Comparison of ENCODE assay signal across 1 cellular context in genomic region chr16:11431915-11432465, GRCh38.
TF ChIP-seq lines count a peak whose summit lies in the region.

No MANE protein-coding gene starts in this region.

TF ChIP-seq in HepG2, 621 proteins besides CTCF, POLR2A, EP300 and RAD21 (continued from another document and continues in another):
- TF ChIP-seq, protein P1, sequence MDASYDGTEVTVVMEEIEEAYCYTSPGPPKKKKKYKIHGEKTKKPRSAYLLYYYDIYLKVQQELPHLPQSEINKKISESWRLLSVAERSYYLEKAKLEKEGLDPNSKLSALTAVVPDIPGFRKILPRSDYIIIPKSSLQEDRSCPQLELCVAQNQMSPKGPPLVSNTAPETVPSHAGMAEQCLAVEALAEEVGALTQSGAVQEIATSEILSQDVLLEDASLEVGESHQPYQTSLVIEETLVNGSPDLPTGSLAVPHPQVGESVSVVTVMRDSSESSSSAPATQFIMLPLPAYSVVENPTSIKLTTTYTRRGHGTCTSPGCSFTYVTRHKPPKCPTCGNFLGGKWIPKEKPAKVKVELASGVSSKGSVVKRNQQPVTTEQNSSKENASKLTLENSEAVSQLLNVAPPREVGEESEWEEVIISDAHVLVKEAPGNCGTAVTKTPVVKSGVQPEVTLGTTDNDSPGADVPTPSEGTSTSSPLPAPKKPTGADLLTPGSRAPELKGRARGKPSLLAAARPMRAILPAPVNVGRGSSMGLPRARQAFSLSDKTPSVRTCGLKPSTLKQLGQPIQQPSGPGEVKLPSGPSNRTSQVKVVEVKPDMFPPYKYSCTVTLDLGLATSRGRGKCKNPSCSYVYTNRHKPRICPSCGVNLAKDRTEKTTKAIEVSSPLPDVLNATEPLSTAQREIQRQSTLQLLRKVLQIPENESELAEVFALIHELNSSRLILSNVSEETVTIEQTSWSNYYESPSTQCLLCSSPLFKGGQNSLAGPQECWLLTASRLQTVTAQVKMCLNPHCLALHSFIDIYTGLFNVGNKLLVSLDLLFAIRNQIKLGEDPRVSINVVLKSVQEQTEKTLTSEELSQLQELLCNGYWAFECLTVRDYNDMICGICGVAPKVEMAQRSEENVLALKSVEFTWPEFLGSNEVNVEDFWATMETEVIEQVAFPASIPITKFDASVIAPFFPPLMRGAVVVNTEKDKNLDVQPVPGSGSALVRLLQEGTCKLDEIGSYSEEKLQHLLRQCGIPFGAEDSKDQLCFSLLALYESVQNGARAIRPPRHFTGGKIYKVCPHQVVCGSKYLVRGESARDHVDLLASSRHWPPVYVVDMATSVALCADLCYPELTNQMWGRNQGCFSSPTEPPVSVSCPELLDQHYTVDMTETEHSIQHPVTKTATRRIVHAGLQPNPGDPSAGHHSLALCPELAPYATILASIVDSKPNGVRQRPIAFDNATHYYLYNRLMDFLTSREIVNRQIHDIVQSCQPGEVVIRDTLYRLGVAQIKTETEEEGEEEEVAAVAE (CRISPR knock-in tag; IDR thresholded peaks at IDR 0.05; ENCODE audit: borderline replicate concordance) = no peak
- no peak for TF ChIP-seq HNRNPH1 (optimal IDR thresholded peaks at IDR 0.05; ENCODE audit: low read depth, low read length)
- TF ChIP-seq, protein P2, sequence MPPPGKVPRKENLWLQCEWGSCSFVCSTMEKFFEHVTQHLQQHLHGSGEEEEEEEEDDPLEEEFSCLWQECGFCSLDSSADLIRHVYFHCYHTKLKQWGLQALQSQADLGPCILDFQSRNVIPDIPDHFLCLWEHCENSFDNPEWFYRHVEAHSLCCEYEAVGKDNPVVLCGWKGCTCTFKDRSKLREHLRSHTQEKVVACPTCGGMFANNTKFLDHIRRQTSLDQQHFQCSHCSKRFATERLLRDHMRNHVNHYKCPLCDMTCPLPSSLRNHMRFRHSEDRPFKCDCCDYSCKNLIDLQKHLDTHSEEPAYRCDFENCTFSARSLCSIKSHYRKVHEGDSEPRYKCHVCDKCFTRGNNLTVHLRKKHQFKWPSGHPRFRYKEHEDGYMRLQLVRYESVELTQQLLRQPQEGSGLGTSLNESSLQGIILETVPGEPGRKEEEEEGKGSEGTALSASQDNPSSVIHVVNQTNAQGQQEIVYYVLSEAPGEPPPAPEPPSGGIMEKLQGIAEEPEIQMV (CRISPR knock-in tag; IDR thresholded peaks at IDR 0.05; ENCODE audit: low read depth) = no peak
- no peak for TF ChIP-seq ZNF468 (CRISPR knock-in tag; IDR thresholded peaks at IDR 0.05)
- TF ChIP-seq, protein P3, sequence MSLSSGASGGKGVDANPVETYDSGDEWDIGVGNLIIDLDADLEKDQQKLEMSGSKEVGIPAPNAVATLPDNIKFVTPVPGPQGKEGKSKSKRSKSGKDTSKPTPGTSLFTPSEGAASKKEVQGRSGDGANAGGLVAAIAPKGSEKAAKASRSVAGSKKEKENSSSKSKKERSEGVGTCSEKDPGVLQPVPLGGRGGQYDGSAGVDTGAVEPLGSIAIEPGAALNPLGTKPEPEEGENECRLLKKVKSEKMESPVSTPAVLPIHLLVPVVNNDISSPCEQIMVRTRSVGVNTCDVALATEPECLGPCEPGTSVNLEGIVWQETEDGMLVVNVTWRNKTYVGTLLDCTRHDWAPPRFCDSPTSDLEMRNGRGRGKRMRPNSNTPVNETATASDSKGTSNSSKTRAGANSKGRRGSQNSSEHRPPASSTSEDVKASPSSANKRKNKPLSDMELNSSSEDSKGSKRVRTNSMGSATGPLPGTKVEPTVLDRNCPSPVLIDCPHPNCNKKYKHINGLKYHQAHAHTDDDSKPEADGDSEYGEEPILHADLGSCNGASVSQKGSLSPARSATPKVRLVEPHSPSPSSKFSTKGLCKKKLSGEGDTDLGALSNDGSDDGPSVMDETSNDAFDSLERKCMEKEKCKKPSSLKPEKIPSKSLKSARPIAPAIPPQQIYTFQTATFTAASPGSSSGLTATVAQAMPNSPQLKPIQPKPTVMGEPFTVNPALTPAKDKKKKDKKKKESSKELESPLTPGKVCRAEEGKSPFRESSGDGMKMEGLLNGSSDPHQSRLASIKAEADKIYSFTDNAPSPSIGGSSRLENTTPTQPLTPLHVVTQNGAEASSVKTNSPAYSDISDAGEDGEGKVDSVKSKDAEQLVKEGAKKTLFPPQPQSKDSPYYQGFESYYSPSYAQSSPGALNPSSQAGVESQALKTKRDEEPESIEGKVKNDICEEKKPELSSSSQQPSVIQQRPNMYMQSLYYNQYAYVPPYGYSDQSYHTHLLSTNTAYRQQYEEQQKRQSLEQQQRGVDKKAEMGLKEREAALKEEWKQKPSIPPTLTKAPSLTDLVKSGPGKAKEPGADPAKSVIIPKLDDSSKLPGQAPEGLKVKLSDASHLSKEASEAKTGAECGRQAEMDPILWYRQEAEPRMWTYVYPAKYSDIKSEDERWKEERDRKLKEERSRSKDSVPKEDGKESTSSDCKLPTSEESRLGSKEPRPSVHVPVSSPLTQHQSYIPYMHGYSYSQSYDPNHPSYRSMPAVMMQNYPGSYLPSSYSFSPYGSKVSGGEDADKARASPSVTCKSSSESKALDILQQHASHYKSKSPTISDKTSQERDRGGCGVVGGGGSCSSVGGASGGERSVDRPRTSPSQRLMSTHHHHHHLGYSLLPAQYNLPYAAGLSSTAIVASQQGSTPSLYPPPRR (CRISPR knock-in tag; IDR thresholded peaks at IDR 0.05; ENCODE audit: borderline replicate concordance) = no peak
- no peak; the same call in 1 of the 2 replicates for TF ChIP-seq ELF1 (CRISPR knock-in tag; IDR thresholded peaks at IDR 0.05)
- TF ChIP-seq, protein P4, sequence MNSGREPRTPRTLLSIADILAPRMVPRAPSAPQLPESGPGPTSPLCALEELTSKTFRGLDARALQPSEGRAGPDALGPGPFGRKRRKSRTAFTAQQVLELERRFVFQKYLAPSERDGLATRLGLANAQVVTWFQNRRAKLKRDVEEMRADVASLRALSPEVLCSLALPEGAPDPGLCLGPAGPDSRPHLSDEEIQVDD (CRISPR knock-in tag; IDR thresholded peaks at IDR 0.05; ENCODE audit: borderline replicate concordance) = no peak
- TF ChIP-seq TOPORS (CRISPR knock-in tag; IDR thresholded peaks at IDR 0.05) = no peak
- TF ChIP-seq ZNF605 (CRISPR knock-in tag; IDR thresholded peaks at IDR 0.05) = no peak
- peak; percentile 45 for TF ChIP-seq FOXO1 (CRISPR knock-in tag; IDR thresholded peaks at IDR 0.05)
- TF ChIP-seq NR2F1 (CRISPR knock-in tag; IDR thresholded peaks at IDR 0.05) = peak; percentile 10 to 32; a peak in 1 of 4 replicates
- TF ChIP-seq, protein P5, sequence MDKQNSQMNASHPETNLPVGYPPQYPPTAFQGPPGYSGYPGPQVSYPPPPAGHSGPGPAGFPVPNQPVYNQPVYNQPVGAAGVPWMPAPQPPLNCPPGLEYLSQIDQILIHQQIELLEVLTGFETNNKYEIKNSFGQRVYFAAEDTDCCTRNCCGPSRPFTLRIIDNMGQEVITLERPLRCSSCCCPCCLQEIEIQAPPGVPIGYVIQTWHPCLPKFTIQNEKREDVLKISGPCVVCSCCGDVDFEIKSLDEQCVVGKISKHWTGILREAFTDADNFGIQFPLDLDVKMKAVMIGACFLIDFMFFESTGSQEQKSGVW (CRISPR knock-in tag; IDR thresholded peaks at IDR 0.05; ENCODE audit: borderline replicate concordance) = no peak
- TF ChIP-seq ZSCAN21 (CRISPR knock-in tag; IDR thresholded peaks at IDR 0.05; ENCODE audit: borderline replicate concordance) = no peak
- no peak for TF ChIP-seq MTA1 (CRISPR knock-in tag; IDR thresholded peaks at IDR 0.05; ENCODE audit: borderline replicate concordance)
- no peak for TF ChIP-seq ZNF317 (CRISPR knock-in tag; IDR thresholded peaks at IDR 0.05)
- peak; percentile 92 for TF ChIP-seq ZMYM3 (CRISPR knock-in tag; IDR thresholded peaks at IDR 0.05)
- peak; percentile 60; the same call in 1 of the 2 replicates for TF ChIP-seq NR2F2 (IDR thresholded peaks at IDR 0.05; ENCODE audit: borderline replicate concordance, low read depth)
- no peak for TF ChIP-seq REXO4 (CRISPR knock-in tag; IDR thresholded peaks at IDR 0.05; ENCODE audit: borderline replicate concordance)
- no peak for TF ChIP-seq SATB2 (CRISPR knock-in tag; IDR thresholded peaks at IDR 0.05)
- TF ChIP-seq, protein P6, sequence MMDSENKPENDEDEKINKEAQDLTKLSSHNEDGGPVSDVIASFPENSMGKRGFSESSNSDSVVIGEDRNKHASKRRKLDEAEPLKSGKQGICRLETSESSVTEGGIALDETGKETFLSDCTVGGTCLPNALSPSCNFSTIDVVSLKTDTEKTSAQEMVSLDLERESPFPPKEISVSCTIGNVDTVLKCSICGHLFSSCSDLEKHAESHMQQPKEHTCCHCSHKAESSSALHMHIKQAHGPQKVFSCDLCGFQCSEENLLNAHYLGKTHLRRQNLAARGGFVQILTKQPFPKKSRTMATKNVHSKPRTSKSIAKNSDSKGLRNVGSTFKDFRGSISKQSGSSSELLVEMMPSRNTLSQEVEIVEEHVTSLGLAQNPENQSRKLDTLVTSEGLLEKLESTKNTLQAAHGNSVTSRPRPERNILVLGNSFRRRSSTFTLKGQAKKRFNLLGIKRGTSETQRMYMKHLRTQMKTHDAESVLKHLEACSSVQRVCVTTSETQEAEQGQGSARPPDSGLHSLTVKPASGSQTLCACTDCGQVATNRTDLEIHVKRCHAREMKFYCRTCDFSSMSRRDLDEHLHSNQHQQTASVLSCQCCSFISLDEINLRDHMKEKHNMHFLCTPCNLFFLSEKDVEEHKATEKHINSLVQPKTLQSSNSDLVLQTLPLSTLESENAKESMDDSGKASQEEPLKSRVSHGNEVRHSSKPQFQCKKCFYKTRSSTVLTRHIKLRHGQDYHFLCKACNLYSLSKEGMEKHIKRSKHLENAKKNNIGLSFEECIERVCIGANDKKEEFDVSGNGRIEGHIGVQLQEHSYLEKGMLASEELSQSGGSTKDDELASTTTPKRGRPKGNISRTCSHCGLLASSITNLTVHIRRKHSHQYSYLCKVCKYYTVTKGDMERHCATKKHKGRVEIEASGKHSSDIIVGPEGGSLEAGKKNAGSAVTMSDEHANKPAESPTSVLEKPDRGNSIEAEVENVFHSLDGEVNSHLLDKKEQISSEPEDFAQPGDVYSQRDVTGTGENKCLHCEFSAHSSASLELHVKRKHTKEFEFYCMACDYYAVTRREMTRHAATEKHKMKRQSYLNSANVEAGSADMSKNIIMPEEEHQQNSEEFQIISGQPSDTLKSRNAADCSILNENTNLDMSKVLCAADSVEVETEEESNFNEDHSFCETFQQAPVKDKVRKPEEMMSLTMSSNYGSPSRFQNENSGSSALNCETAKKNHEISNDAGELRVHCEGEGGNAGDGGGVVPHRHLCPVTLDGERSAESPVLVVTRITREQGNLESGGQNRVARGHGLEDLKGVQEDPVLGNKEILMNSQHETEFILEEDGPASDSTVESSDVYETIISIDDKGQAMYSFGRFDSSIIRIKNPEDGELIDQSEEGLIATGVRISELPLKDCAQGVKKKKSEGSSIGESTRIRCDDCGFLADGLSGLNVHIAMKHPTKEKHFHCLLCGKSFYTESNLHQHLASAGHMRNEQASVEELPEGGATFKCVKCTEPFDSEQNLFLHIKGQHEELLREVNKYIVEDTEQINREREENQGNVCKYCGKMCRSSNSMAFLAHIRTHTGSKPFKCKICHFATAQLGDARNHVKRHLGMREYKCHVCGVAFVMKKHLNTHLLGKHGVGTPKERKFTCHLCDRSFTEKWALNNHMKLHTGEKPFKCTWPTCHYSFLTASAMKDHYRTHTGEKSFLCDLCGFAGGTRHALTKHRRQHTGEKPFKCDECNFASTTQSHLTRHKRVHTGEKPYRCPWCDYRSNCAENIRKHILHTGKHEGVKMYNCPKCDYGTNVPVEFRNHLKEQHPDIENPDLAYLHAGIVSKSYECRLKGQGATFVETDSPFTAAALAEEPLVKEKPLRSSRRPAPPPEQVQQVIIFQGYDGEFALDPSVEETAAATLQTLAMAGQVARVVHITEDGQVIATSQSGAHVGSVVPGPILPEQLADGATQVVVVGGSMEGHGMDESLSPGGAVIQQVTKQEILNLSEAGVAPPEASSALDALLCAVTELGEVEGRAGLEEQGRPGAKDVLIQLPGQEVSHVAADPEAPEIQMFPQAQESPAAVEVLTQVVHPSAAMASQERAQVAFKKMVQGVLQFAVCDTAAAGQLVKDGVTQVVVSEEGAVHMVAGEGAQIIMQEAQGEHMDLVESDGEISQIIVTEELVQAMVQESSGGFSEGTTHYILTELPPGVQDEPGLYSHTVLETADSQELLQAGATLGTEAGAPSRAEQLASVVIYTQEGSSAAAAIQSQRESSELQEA (CRISPR knock-in tag; IDR thresholded peaks at IDR 0.05; ENCODE audit: not compliant biosample characterization) = no peak
- no peak for TF ChIP-seq ARNTL (CRISPR knock-in tag; IDR thresholded peaks at IDR 0.05)
- peak; percentile 37; the same call in 1 of the 2 replicates for TF ChIP-seq NCOA2 (CRISPR knock-in tag; IDR thresholded peaks at IDR 0.05)
- TF ChIP-seq RBAK (CRISPR knock-in tag; IDR thresholded peaks at IDR 0.05) = peak; percentile 100
- no peak for TF ChIP-seq CBX2 (IDR thresholded peaks at IDR 0.05; ENCODE audit: low read depth, low read length)
- TF ChIP-seq CBX2 (CRISPR knock-in tag; IDR thresholded peaks at IDR 0.05; ENCODE audit: low read depth) = no peak
- TF ChIP-seq MNT (IDR thresholded peaks at IDR 0.05) = no peak
